In genomic region chr18:78069784-78070664, GRCh38 we compare ENCODE assay signal across 16 cellular contexts.
A peak's percentile ranks its signal among the peaks of the same experiment; 100 is the strongest.
DNase-seq lines count a peak whose midpoint lies in the region; ATAC-seq and TF ChIP-seq lines count a peak whose summit lies in the region.
"Had no signal": no experiment of that assay in that cellular context is flagged by ENCODE, and none has a peak within 500 bp of the region (broad histone marks: within the 10 kb centered on the region; RNA-seq: fewer than 3 reads in every experiment).

No MANE protein-coding gene starts in this region.

- H3K27me3 ChIP-seq in left ventricle myocardium inferior (ENCODE audit: low read depth) = peaks cover 7% of the 10 kb centered on the region
- no peaks in the 10 kb centered on the region for H3K27me3 ChIP-seq in CD4-positive, alpha-beta memory T cell (ENCODE audit: insufficient read depth, low read length)

- no peaks in the 10 kb centered on the region for H3K36me3 ChIP-seq in left ventricle myocardium inferior
- no peaks in the 10 kb centered on the region for H3K36me3 ChIP-seq in CD4-positive, alpha-beta memory T cell (ENCODE audit: insufficient read depth, low read length)
- no peaks in the 10 kb centered on the region for H3K36me3 ChIP-seq in OCI-LY7 (ENCODE audit: insufficient read depth, low read length)

- H3K4me1 Mint-ChIP-seq in CD4-positive, alpha-beta memory T cell = no peaks in the 10 kb centered on the region
- H3K4me1 Mint-ChIP-seq: activated naive CD8-positive, alpha-beta T cell treated with anti-CD3 and anti-CD28 coated beads, Interleukin-2, amount 10 ng/mL, durations not matched to agents 7 days and 5 days had no signal

- ATAC-seq in HG02870 (IDR thresholded peaks at IDR 0.05; ENCODE audit: unreplicated experiment) = no peak
- ATAC-seq: K562 had no signal

- H3K4me1 ChIP-seq in left ventricle myocardium inferior (no peaks in the 10 kb centered on the region), OCI-LY7 (ENCODE audit: insufficient read depth, low read length, poor library complexity, severe bottlenecking) (no peaks in the 10 kb centered on the region)
- no peaks in the 10 kb centered on the region for H3K4me1 ChIP-seq in CD4-positive, alpha-beta memory T cell (ENCODE audit: insufficient read depth, low read length)

- H4K20me1 ChIP-seq in OCI-LY7 (ENCODE audit: insufficient read depth, low read length) = no peaks in the 10 kb centered on the region

- H3K27me3 Mint-ChIP-seq in CD4-positive, alpha-beta memory T cell = no peaks in the 10 kb centered on the region

- H3K4me3 ChIP-seq in left ventricle myocardium inferior (no peak overlapping the region), OCI-LY7 (ENCODE audit: low read depth, low read length, poor library complexity, severe bottlenecking) (no peak overlapping the region)
- H3K4me3 ChIP-seq in CD4-positive, alpha-beta memory T cell (ENCODE audit: low read length in 2 of 2) = no peak overlapping the region
- H3K4me3 ChIP-seq: GM23248, K562 had no signal

- DNase-seq in C1 segment of cervical spinal cord (lab: John Stamatoyannopoulos, UW) = peak in 9 of 14 donors; percentile 8 to 64 (median 32)
- DNase-seq in NCI-H1105 (lab: John Stamatoyannopoulos, UW) = peak; percentile 19
- DNase-seq in left ventricle myocardium inferior = peak; percentile 22
- peak in 6 of 10 donors; percentile 12 to 70 (median 33) for DNase-seq in posterior cingulate gyrus
- no peak for DNase-seq in CD4-positive, alpha-beta memory T cell
- DNase-seq in DMS53 (lab: John Stamatoyannopoulos, UW) = no peak
- no peak for DNase-seq in OCI-LY7 (ENCODE audit: low spot score)
- DNase-seq: activated CD8-positive, alpha-beta memory T cell treated with anti-CD3 and anti-CD28 coated beads, Interleukin-2, amount 50 U/mL, for 48 hours; activated naive CD8-positive, alpha-beta T cell treated with anti-CD3 and anti-CD28 coated beads, Interleukin-2, amount 10 ng/mL, durations not matched to agents 7 days and 5 days; AML-193; GF-D8; GM23248; mammary epithelial cell; NCI-H1930 had no signal

- no peaks in the 10 kb centered on the region for H3K79me2 ChIP-seq in OCI-LY7 (ENCODE audit: insufficient read depth, low read depth, low read length)

- H3K27ac Mint-ChIP-seq in CD4-positive, alpha-beta memory T cell = no peak overlapping the region
- H3K27ac Mint-ChIP-seq: activated naive CD8-positive, alpha-beta T cell treated with anti-CD3 and anti-CD28 coated beads, Interleukin-2, amount 10 ng/mL, durations not matched to agents 7 days and 5 days had no signal

- no peaks in the 10 kb centered on the region for H3K36me3 Mint-ChIP-seq in CD4-positive, alpha-beta memory T cell
- H3K36me3 Mint-ChIP-seq: activated naive CD8-positive, alpha-beta T cell treated with anti-CD3 and anti-CD28 coated beads, Interleukin-2, amount 10 ng/mL, durations not matched to agents 7 days and 5 days had no signal

- no peak overlapping the region for H3K4me3 Mint-ChIP-seq in CD4-positive, alpha-beta memory T cell
- H3K4me3 Mint-ChIP-seq: activated naive CD8-positive, alpha-beta T cell treated with anti-CD3 and anti-CD28 coated beads, Interleukin-2, amount 10 ng/mL, durations not matched to agents 7 days and 5 days had no signal

- BruUV-seq in OCI-LY7 (replicated peaks; lab: Mats Ljungman, UMichigan) = no TSS peak

- intact Hi-C loops in left ventricle myocardium inferior (cut with micrococcal nuclease) (no loop called here), posterior cingulate gyrus (cut with DNase I) (loop anchor here (5.0 kb wide), 1 partner anchor 917 kb away; no protein-coding TSS in a partner anchor), OCI-LY7 (cut with micrococcal nuclease; ENCODE audit: unreplicated experiment) (no loop called here)
- intact Hi-C loops in CD4-positive, alpha-beta memory T cell (cut with micrococcal nuclease) = no loop called here

- H3K27ac ChIP-seq in left ventricle myocardium inferior (replicated peaks) (no peak overlapping the region), OCI-LY7 (ENCODE audit: low read depth, low read length, poor library complexity, severe bottlenecking) (no peak overlapping the region)
- H3K27ac ChIP-seq in CD4-positive, alpha-beta memory T cell (ENCODE audit: low read depth, low read length) = no peak overlapping the region
- H3K27ac ChIP-seq: GM23248 had no signal

- peaks cover 0 to 3% (median 0%) of the 10 kb centered on the region in 8 donors for H3K9me3 Mint-ChIP-seq in CD4-positive, alpha-beta memory T cell
- H3K9me3 Mint-ChIP-seq: activated naive CD8-positive, alpha-beta T cell treated with anti-CD3 and anti-CD28 coated beads, Interleukin-2, amount 10 ng/mL, durations not matched to agents 7 days and 5 days had no signal

- TF ChIP-seq CTCF in left ventricle myocardium inferior (IDR thresholded peaks at IDR 0.05; ENCODE audit: borderline replicate concordance) = no peak
- TF ChIP-seq CTCF in OCI-LY7 (conservative IDR thresholded peaks at IDR 0.05; ENCODE audit: low read length) = no peak

- CTCF ChIA-PET in CD4-positive, alpha-beta memory T cell (lab: Charles Lee; ENCODE audit: partially characterized antibody) = no interaction called here
- CTCF ChIA-PET in OCI-LY7 (lab: Charles Lee; ENCODE audit: unreplicated experiment) = no interaction called here

- H3K9me2 ChIP-seq in OCI-LY7 (ENCODE audit: insufficient read depth, low read length) = no peaks in the 10 kb centered on the region

- H2AFZ ChIP-seq in OCI-LY7 (ENCODE audit: low read length) = no peak overlapping the region
- H2AFZ ChIP-seq: GM23248 had no signal

- H3K9me3 ChIP-seq in left ventricle myocardium inferior (replicated peaks) = peaks cover 24% of the 10 kb centered on the region
- no peaks in the 10 kb centered on the region for H3K9me3 ChIP-seq in CD4-positive, alpha-beta memory T cell (ENCODE audit: control insufficient read depth in 1 of 2, low read length in 2 of 2)
- H3K9me3 ChIP-seq in OCI-LY7 (ENCODE audit: low read length) = no peaks in the 10 kb centered on the region

- H3K4me2 ChIP-seq in OCI-LY7 (ENCODE audit: low read length) = no peak overlapping the region

- POLR2A ChIA-PET in CD4-positive, alpha-beta memory T cell (lab: Charles Lee; ENCODE audit: partially characterized antibody) = no interaction called here
- POLR2A ChIA-PET in OCI-LY7 (lab: Charles Lee) = no interaction called here

Comparison
In these comparisons a context has a peak if more than half of its experiments do, and no peak if none do; other contexts are left out.
1. DNase-seq: peak in C1 segment of cervical spinal cord (9 of 14), NCI-H1105 (single experiment), left ventricle myocardium inferior (single experiment) and posterior cingulate gyrus (6 of 10); none in CD4-positive, alpha-beta memory T cell (0 of 5), DMS53 (single experiment) and OCI-LY7 (single experiment).